1 cellular context compared by ENCODE assay signal in the genomic region with DNA sequence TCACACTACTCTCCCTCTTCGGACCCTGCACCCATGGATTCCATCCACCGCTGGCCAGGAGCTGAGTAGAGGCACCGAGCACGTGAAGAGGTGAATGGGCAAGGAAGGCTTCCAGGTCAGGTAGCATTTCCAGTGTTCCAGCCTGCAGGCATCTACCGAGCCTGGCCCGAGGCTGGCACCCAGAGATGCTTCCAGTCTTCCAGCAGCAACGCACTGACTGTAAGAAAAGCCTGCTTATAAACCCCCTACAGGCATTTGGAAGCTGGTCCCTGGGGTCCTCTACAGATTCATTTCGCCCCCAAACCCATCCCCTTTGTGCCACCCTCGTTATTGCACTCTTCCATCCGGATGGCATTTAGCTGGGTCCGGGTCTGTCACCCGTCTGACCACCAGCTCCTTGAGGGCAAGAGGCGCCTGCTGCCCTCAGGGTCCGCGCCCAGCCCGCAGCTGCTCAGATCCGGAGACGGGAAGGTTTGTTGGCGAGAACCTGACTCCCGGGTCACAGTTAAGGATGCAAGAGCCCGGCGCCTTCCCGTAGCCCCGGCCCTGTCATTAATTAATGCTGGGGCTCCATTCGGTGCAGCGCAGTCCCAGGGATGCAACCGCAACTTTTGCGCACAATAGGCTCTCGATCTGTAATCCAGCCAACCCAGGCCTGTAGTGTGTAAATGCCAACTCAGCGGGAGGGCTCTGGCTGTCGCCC.
TF ChIP-seq lines count a peak whose summit lies in the region.

No MANE protein-coding gene starts in this region.

TF ChIP-seq in GM23338, 12 proteins besides CTCF, POLR2A, EP300 and RAD21 (continued from another document):
- TF ChIP-seq ZNF462 (CRISPR knock-in tag; IDR thresholded peaks at IDR 0.05) (no peak), STAT1 (IDR thresholded peaks at IDR 0.05; ENCODE audit: unreplicated experiment) (no peak), CREB1 (CRISPR knock-in tag; IDR thresholded peaks at IDR 0.05; ENCODE audit: low read depth) (no peak)
